ENCODE assay signal across 26 cellular contexts in genomic region chr3:101143002-101143401, GRCh38.
DNase-seq lines count a peak whose midpoint lies in the region; ATAC-seq and TF ChIP-seq lines count a peak whose summit lies in the region.
"Had no signal": no experiment of that assay in that cellular context is flagged by ENCODE, and none has a peak within 500 bp of the region (broad histone marks: within the 10 kb centered on the region; RNA-seq: fewer than 3 reads in every experiment).

No MANE protein-coding gene starts in this region.

- peaks cover 0 to 3% (median 0%) of the 10 kb centered on the region in 12 donors for H3K4me1 ChIP-seq in heart left ventricle
- H3K4me1 ChIP-seq: BLaER1, SJSA1 had no signal

- no peaks in the 10 kb centered on the region for H3K36me3 ChIP-seq in heart left ventricle
- H3K36me3 ChIP-seq: BLaER1, MG63, SJSA1 had no signal

- peak; percentile 67 for ATAC-seq in Right ventricle myocardium superior (ENCODE audit: poor library complexity)
- no peak for ATAC-seq in heart left ventricle
- no peak for ATAC-seq in GM21825 (IDR thresholded peaks at IDR 0.05; ENCODE audit: unreplicated experiment)
- ATAC-seq: PC-3 had no signal

- intact Hi-C loops in Right ventricle myocardium superior (cut with DNase I) (no loop called here), heart left ventricle (cut with DNase I) (loop anchor here in 1 of 10 donors (10.0 kb wide), 1 partner anchor 58 kb away; no protein-coding TSS in a partner anchor)

- H3K4me3 ChIP-seq in heart left ventricle, result no peak overlapping the region
- H3K4me3 ChIP-seq: BLaER1, GM23248, MG63, SJSA1 had no signal

- DNase-seq in Right ventricle myocardium superior, result no peak
- DNase-seq in heart left ventricle, result no peak
- peak; percentile 65 for DNase-seq in globus pallidus (ENCODE audit: low spot score)
- DNase-seq in pons (ENCODE audit: low spot score), result peak; percentile 58
- no peak for DNase-seq in Kasumi-1 (lab: John Stamatoyannopoulos, UW)
- no peak for DNase-seq in NCI-H510A treated with DMSO at 0.1 percent for 48 hours (lab: John Stamatoyannopoulos, UW)
- DNase-seq: 8988T; ACHN; CD4-positive, CD25-positive, alpha-beta regulatory T cell; DMS153; DND-41; GM23248; H7; KBM-7; MG63; NCI-H1105 treated with DMSO at 0.1 percent for 48 hours; NCI-H146; NCI-H2029; NCI-H446; NCI-H526; NCI-H82; NK-92 treated with Interleukin-12 subunit alpha and Interleukin-12 subunit beta, amount 100 ng/mL, for 24 hours; PC-3 had no signal

- 71 to 86% (median 75%) methylated on average over 3 of the region's 3 CpGs for WGBS in heart left ventricle, 4 donors

- H3K9me3 ChIP-seq in heart left ventricle, result no peaks in the 10 kb centered on the region
- H3K9me3 ChIP-seq: BLaER1, MG63, SJSA1 had no signal

- no peak overlapping the region for H3K27ac ChIP-seq in heart left ventricle
- H3K27ac ChIP-seq: BLaER1, GM23248, SJSA1 had no signal

- no peak for TF ChIP-seq POLR2A in heart left ventricle (IDR thresholded peaks at IDR 0.05)

- no peaks in the 10 kb centered on the region for H3K27me3 ChIP-seq in heart left ventricle
- H3K27me3 ChIP-seq: BLaER1, MG63, SJSA1 had no signal

- TF ChIP-seq CTCF in heart left ventricle (IDR thresholded peaks at IDR 0.05), result no peak

Comparison
In these comparisons a context has a peak if more than half of its experiments do, and no peak if none do; other contexts are left out.
1. DNase-seq: peak in globus pallidus (single experiment) and pons (single experiment); none in Right ventricle myocardium superior (single experiment), heart left ventricle (0 of 5), Kasumi-1 (0 of 2) and NCI-H510A treated with DMSO at 0.1 percent for 48 hours (single experiment).